Comparison of ENCODE assay signal across 8 cellular contexts in genomic region chr9:38008168-38009034, GRCh38.
DNase-seq lines count a peak whose midpoint lies in the region; ATAC-seq, FAIRE-seq and TF ChIP-seq lines count a peak whose summit lies in the region.

No MANE protein-coding gene starts in this region.

- no peaks in the 10 kb centered on the region for H3K36me3 ChIP-seq in BLaER1 treated with 17β-estradiol and CSF1 and Interleukin-3, amounts not matched to agents 10 nM and 100 nM
- H3K36me3 ChIP-seq in lung (ENCODE audit: control insufficient read depth in 2 of 2, insufficient read depth in 2 of 2, low read length in 2 of 2): peaks cover 0 to 12% of the 10 kb centered on the region in 2 donors

- H3K4me2 ChIP-seq in BLaER1 treated with 17β-estradiol and CSF1 and Interleukin-3, amounts not matched to agents 10 nM and 100 nM: peak overlapping the region; percentile 41 to 91 (median 68)

- POLR2A ChIA-PET in RWPE1 (lab: Yijun Ruan, JAX; ENCODE audit: low non-redundant PET): interaction anchor here (0.9 kb wide), 1 partner anchor 16 kb away, joined by 3 read pairs; no protein-coding TSS in a partner anchor

- 27 to 35% methylated on average over 10 of the region's 10 CpGs for WGBS in lung, 2 donors

- H4K20me1 ChIP-seq in BLaER1 treated with 17β-estradiol and CSF1 and Interleukin-3, amounts not matched to agents 10 nM and 100 nM: peaks cover 0 to 8% (median 0%) of the 10 kb centered on the region in 11 experiments; a peak in 3 of 22 replicates

- FAIRE-seq in GM19239 (lab: Jason Lieb, UNC): no peak

- TF ChIP-seq CTCF in RWPE1 (conservative IDR thresholded peaks at IDR 0.05; ENCODE audit: low read depth) (no peak), cardiac fibroblast (IDR thresholded peaks at IDR 0.05; ENCODE audit: low read depth, low read length) (no peak), lung (IDR thresholded peaks at IDR 0.05; ENCODE audit: control extremely low read depth, extremely low read depth) (no peak)

- no peaks in the 10 kb centered on the region for H3K9me3 ChIP-seq in BLaER1 treated with 17β-estradiol and CSF1 and Interleukin-3, amounts not matched to agents 10 nM and 100 nM (replicated peaks in 1 of 11)
- H3K9me3 ChIP-seq in lung (ENCODE audit: control insufficient read depth in 2 of 2, insufficient read depth in 1 of 2, low read length in 1 of 2): no peaks in the 10 kb centered on the region

- H3K9ac ChIP-seq in BLaER1 treated with 17β-estradiol and CSF1 and Interleukin-3, amounts not matched to agents 10 nM and 100 nM: peak overlapping the region in 7 of 11 experiments; percentile 12 to 61 (median 33); a peak in 11 of 22 replicates

- CTCF ChIA-PET in RWPE1 (lab: Yijun Ruan, JAX): interaction anchor here (0.9 to 1.6 kb wide), 2 partner anchors 9 to 95 kb away, joined by 3 to 6 read pairs; no protein-coding TSS in a partner anchor

- 0 out of 20 replicates have a peak overlapping the region, but pooled peaks of 1 of the 10 experiments have one; percentile 16 for H3K4me3 ChIP-seq in BLaER1 treated with 17β-estradiol and CSF1 and Interleukin-3, amounts not matched to agents 10 nM and 100 nM
- H3K4me3 ChIP-seq in cardiac fibroblast (replicated peaks in 1 of 2; ENCODE audit: low read depth in 2 of 2, low read length in 2 of 2) (no peak overlapping the region), lung (no peak overlapping the region)

- peak; percentile 78 for ATAC-seq in HG03175 (IDR thresholded peaks at IDR 0.05; ENCODE audit: unreplicated experiment)
- ATAC-seq in lung (ENCODE audit: insufficient read depth, low FRiP score): peak; percentile 84
- peak; percentile 88 for ATAC-seq in stimulated activated naive CD8-positive, alpha-beta T cell treated with anti-CD3 and anti-CD28 coated beads, Interleukin-15, Interleukin-2, amounts not matched to agents 100 U/mL and 50 U/mL, for 24 hours

- peaks cover 15 to 59% (median 31%) of the 10 kb centered on the region in 10 experiments for H3K4me1 ChIP-seq in BLaER1 treated with 17β-estradiol and CSF1 and Interleukin-3, amounts not matched to agents 10 nM and 100 nM
- peaks cover 0 to 29% of the 10 kb centered on the region in 2 donors for H3K4me1 ChIP-seq in lung (ENCODE audit: control insufficient read depth in 2 of 2, insufficient read depth in 2 of 2, low read length in 2 of 2)

- peak overlapping the region in 9 of 11 experiments; percentile 8 to 77 (median 44); a peak in 15 of 22 replicates for H3K27ac ChIP-seq in BLaER1 treated with 17β-estradiol and CSF1 and Interleukin-3, amounts not matched to agents 10 nM and 100 nM
- H3K27ac ChIP-seq in RWPE1 (peak overlapping the region; percentile 95), lung (ENCODE audit: low read depth in 1 of 2, low read length in 1 of 2) (peak overlapping the region in 1 of 2 donors; percentile 52)

- H3K27me3 ChIP-seq in BLaER1 treated with 17β-estradiol and CSF1 and Interleukin-3, amounts not matched to agents 10 nM and 100 nM: no peaks in the 10 kb centered on the region
- H3K27me3 ChIP-seq in lung (ENCODE audit: control insufficient read depth, insufficient read depth): no peaks in the 10 kb centered on the region

- DNase-seq in GM19239 (ENCODE audit: insufficient read length, low spot score) (peak; percentile 26), RWPE1 (ENCODE audit: low spot score) (peak; percentile 94), cardiac fibroblast (ENCODE audit: low read depth in 2 of 2) (peak; percentile 78 to 94), lung (ENCODE audit: low spot score) (peak; percentile 80), C1 segment of cervical spinal cord (lab: John Stamatoyannopoulos, UW) (no peak)
- peak; percentile 81 for DNase-seq in stimulated activated naive CD8-positive, alpha-beta T cell treated with anti-CD3 and anti-CD28 coated beads, Interleukin-15, Interleukin-2, amounts not matched to agents 100 U/mL and 50 U/mL, for 24 hours

Comparison
In these comparisons a context has a peak if more than half of its experiments do, and no peak if none do; other contexts are left out.
1. DNase-seq: peak in GM19239 (single experiment), RWPE1 (single experiment), cardiac fibroblast (2 of 2), lung (single experiment) and stimulated activated naive CD8-positive, alpha-beta T cell treated with anti-CD3 and anti-CD28 coated beads, Interleukin-15, Interleukin-2, amounts not matched to agents 100 U/mL and 50 U/mL, for 24 hours (single experiment); none in C1 segment of cervical spinal cord (0 of 14).
2. Peak in every context shown above with its lines, with median percentiles within 50 percentile points of each other: ATAC-seq.